17 cellular contexts compared by ENCODE assay signal in genomic region chr10:11110499-11110898, GRCh38.
DNase-seq lines count a peak whose midpoint lies in the region; ATAC-seq and TF ChIP-seq lines count a peak whose summit lies in the region.
"Had no signal": no experiment of that assay in that cellular context is flagged by ENCODE, and none has a peak within 500 bp of the region (broad histone marks: within the 10 kb centered on the region; RNA-seq: fewer than 3 reads in every experiment).

No MANE protein-coding gene starts in this region.

- H3K4me3 ChIP-seq in endodermal cell (ENCODE audit: low read length) (no peak overlapping the region), upper lobe of left lung (no peak overlapping the region)
- H3K4me3 ChIP-seq: colonic mucosa, K562, suprapubic skin had no signal

- H3K4me1 ChIP-seq in endodermal cell (ENCODE audit: control insufficient read depth, insufficient read depth, low read length) (peaks cover 4% of the 10 kb centered on the region), upper lobe of left lung (no peaks in the 10 kb centered on the region)
- H3K4me1 ChIP-seq: colonic mucosa, suprapubic skin had no signal

- H3K27me3 ChIP-seq in endodermal cell (ENCODE audit: control insufficient read depth, insufficient read depth, low read length, poor library complexity, severe bottlenecking) (no peaks in the 10 kb centered on the region), layer of hippocampus (ENCODE audit: control insufficient read depth, insufficient read depth, low read length) (no peaks in the 10 kb centered on the region), upper lobe of left lung (no peaks in the 10 kb centered on the region)
- H3K27me3 ChIP-seq: colonic mucosa, neutrophil, suprapubic skin had no signal

- no peaks in the 10 kb centered on the region for H3K9me3 Mint-ChIP-seq in endodermal cell
- H3K9me3 Mint-ChIP-seq: activated T-helper 17 cell treated with anti-CD3 and anti-CD28 coated beads, Interleukin-2, amount 50 U/mL, for 72 hours had no signal

- no peak for TF ChIP-seq CTCF in endodermal cell (conservative IDR thresholded peaks at IDR 0.05)
- no peak for TF ChIP-seq CTCF in upper lobe of left lung (IDR thresholded peaks at IDR 0.05)

- H3K36me3 Mint-ChIP-seq in endodermal cell (ENCODE audit: low read depth), result peaks cover 15% of the 10 kb centered on the region
- H3K36me3 Mint-ChIP-seq: activated naive CD8-positive, alpha-beta T cell had no signal

- no peak for TF ChIP-seq EP300 in upper lobe of left lung (IDR thresholded peaks at IDR 0.05)

- H3K9ac ChIP-seq in endodermal cell (ENCODE audit: extremely low read depth, low read length, poor library complexity, severe bottlenecking), result no peak overlapping the region

- H3K27ac ChIP-seq in endodermal cell (ENCODE audit: low read depth, low read length), result peak overlapping the region; percentile 67
- peak overlapping the region; percentile 64 for H3K27ac ChIP-seq in layer of hippocampus (ENCODE audit: low read depth, low read length)
- no peak overlapping the region for H3K27ac ChIP-seq in upper lobe of left lung
- H3K27ac ChIP-seq: colonic mucosa, neutrophil, suprapubic skin had no signal

- no peak overlapping the region for H3K4me3 Mint-ChIP-seq in endodermal cell
- H3K4me3 Mint-ChIP-seq: activated naive CD8-positive, alpha-beta T cell; activated T-helper 17 cell treated with anti-CD3 and anti-CD28 coated beads, Interleukin-2, amount 50 U/mL, for 72 hours had no signal

- intact Hi-C loops in sciatic nerve (cut with DNase I), result no loop called here

- H3K27me3 Mint-ChIP-seq in endodermal cell (ENCODE audit: insufficient read depth), result no peaks in the 10 kb centered on the region
- H3K27me3 Mint-ChIP-seq: activated naive CD8-positive, alpha-beta T cell; activated T-helper 17 cell treated with anti-CD3 and anti-CD28 coated beads, Interleukin-2, amount 50 U/mL, for 72 hours had no signal

- DNase-seq in RPMI7951 (ENCODE audit: low read depth), result peak; percentile 11
- DNase-seq in endodermal cell, result no peak
- peak; percentile 73 for DNase-seq in sciatic nerve (ENCODE audit: low spot score)
- DNase-seq in HuH-7 (ENCODE audit: low spot score), result no peak
- DNase-seq in upper lobe of left lung, result no peak
- DNase-seq: activated CD8-positive, alpha-beta memory T cell treated with anti-CD3 and anti-CD28 coated beads, Interleukin-2, amount 50 U/mL, for 4 hours; colonic mucosa; glutamatergic neuron; NCI-H526 treated with DMSO at 0.1 percent for 48 hours had no signal

- H3K36me3 ChIP-seq in endodermal cell (ENCODE audit: control insufficient read depth, insufficient read depth, low read length) (peaks cover 11% of the 10 kb centered on the region), upper lobe of left lung (no peaks in the 10 kb centered on the region)
- H3K36me3 ChIP-seq: colonic mucosa, neutrophil, suprapubic skin had no signal

- H3K27ac Mint-ChIP-seq in endodermal cell, result no peak overlapping the region
- H3K27ac Mint-ChIP-seq: activated naive CD8-positive, alpha-beta T cell; activated T-helper 17 cell treated with anti-CD3 and anti-CD28 coated beads, Interleukin-2, amount 50 U/mL, for 72 hours had no signal

- ATAC-seq in sciatic nerve (peak; percentile 88), HG03457 (IDR thresholded peaks at IDR 0.05; ENCODE audit: unreplicated experiment) (no peak), GM19395 (IDR thresholded peaks at IDR 0.05; ENCODE audit: unreplicated experiment) (no peak), upper lobe of left lung (ENCODE audit: low FRiP score in 2 of 2) (no peak)
- ATAC-seq: activated T-helper 17 cell treated with anti-CD3 and anti-CD28 coated beads, Interleukin-2, amount 50 U/mL, for 72 hours; K562 had no signal

- 54 to 81% methylated on average over 5 to 6 of the region's 6 CpGs for WGBS in endodermal cell (ENCODE audit: insufficient coverage in 1 of 2, insufficient read length in 1 of 2), 2 experiments
- 67 to 71% methylated on average over 3 to 6 of the region's 6 CpGs for whole genome bisulfite sequencing in upper lobe of left lung, 2 donors

- H3K9me3 ChIP-seq in endodermal cell (ENCODE audit: control insufficient read depth, low read length) (no peaks in the 10 kb centered on the region), upper lobe of left lung (peaks cover 0 to 3% (median 0%) of the 10 kb centered on the region in 4 donors)
- H3K9me3 ChIP-seq: colonic mucosa, neutrophil, suprapubic skin had no signal

- peaks cover 22% of the 10 kb centered on the region for H3K4me1 Mint-ChIP-seq in endodermal cell

- no peak for TF ChIP-seq POLR2A in upper lobe of left lung (IDR thresholded peaks at IDR 0.05)

Comparison
In these comparisons a context has a peak if more than half of its experiments do, and no peak if none do; other contexts are left out.
1. DNase-seq: peak in RPMI7951 (single experiment) and sciatic nerve (single experiment); none in endodermal cell (single experiment), HuH-7 (single experiment) and upper lobe of left lung (0 of 2).
2. H3K27ac ChIP-seq: peak in endodermal cell (single experiment) and layer of hippocampus (single experiment); none in upper lobe of left lung (0 of 4).